In genomic region chr6:47083586-47084047, GRCh38 we compare ENCODE assay signal across 1 cellular context.
TF ChIP-seq lines count a peak whose summit lies in the region.

No MANE protein-coding gene starts in this region.

TF ChIP-seq in HepG2, 621 proteins besides CTCF, POLR2A, EP300 and RAD21 (continued from another document):
- TF ChIP-seq ZNF33A (CRISPR knock-in tag; IDR thresholded peaks at IDR 0.05; ENCODE audit: borderline replicate concordance) (no peak), PAWR (CRISPR knock-in tag; IDR thresholded peaks at IDR 0.05; ENCODE audit: borderline replicate concordance) (no peak; the same call in 1 of the 2 replicates), REXO4 (CRISPR knock-in tag; IDR thresholded peaks at IDR 0.05; ENCODE audit: borderline replicate concordance) (no peak), ZBTB44 (CRISPR knock-in tag; IDR thresholded peaks at IDR 0.05) (no peak), ZNF205 (CRISPR knock-in tag; IDR thresholded peaks at IDR 0.05) (no peak), ZNF253 (CRISPR knock-in tag; IDR thresholded peaks at IDR 0.05; ENCODE audit: borderline replicate concordance) (no peak), RBAK (CRISPR knock-in tag; IDR thresholded peaks at IDR 0.05) (no peak), AFF4 (CRISPR knock-in tag; IDR thresholded peaks at IDR 0.05) (no peak), GPBP1L1 (CRISPR knock-in tag; IDR thresholded peaks at IDR 0.05) (no peak), DZIP1 (CRISPR knock-in tag; IDR thresholded peaks at IDR 0.05) (no peak)
- TF ChIP-seq, protein P1, sequence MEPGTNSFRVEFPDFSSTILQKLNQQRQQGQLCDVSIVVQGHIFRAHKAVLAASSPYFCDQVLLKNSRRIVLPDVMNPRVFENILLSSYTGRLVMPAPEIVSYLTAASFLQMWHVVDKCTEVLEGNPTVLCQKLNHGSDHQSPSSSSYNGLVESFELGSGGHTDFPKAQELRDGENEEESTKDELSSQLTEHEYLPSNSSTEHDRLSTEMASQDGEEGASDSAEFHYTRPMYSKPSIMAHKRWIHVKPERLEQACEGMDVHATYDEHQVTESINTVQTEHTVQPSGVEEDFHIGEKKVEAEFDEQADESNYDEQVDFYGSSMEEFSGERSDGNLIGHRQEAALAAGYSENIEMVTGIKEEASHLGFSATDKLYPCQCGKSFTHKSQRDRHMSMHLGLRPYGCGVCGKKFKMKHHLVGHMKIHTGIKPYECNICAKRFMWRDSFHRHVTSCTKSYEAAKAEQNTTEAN (CRISPR knock-in tag; conservative IDR thresholded peaks at IDR 0.05): no peak; the same call in 1 of the 2 replicates
